ENCODE assay signal across 9 cellular contexts in the genomic region with DNA sequence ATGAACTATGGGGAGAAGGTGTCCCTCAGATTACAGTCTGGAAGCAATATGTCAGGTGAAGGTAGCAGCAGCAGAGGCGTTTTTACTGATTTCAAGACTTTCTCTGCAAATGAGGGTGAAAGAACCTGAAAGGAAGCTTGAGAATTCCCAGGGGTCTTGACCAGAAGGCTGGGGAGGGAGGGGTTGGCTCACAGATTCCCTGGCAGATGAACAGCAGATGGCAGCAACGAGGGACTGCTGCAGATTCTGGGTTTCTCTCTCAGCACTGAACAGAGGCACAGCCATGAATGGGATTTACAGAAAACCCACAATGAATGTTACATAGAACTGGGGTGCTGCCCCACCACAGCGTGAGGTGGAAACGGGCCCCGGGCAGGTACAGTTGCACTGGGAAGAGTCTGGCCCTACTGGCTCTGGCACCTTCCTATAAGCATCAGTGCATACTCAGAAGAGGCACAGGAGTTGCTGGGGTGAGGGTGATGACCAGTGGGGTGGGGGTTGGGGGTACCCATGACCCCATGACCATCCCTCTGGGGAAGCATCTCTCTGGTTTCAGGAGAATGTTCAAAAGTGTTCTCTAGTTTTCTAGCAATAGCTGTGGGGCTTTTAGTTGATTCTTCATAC.
A peak's percentile ranks its signal among the peaks of the same experiment; 100 is the strongest.
DNase-seq lines count a peak whose midpoint lies in the region; ATAC-seq, FAIRE-seq and TF ChIP-seq lines count a peak whose summit lies in the region.
"Had no signal": no experiment of that assay in that cellular context is flagged by ENCODE, and none has a peak within 500 bp of the region (broad histone marks: within the 10 kb centered on the region; RNA-seq: fewer than 3 reads in every experiment).

No MANE protein-coding gene starts in this region.

- in situ Hi-C loops in KBM-7 (cut with MboI; ENCODE audit: low pct_unique_long_range_greater_than_20kb, low sequenced_read_pairs), result no loop called here

- WGBS in iPS DF 6.9 (ENCODE audit: insufficient coverage, insufficient read length), result no CpG with 5 or more reads among the region's 5 CpGs

- H3K9me3 ChIP-seq in iPS DF 6.9 (ENCODE audit: control insufficient read depth, insufficient read depth, low read length), result no peaks in the 10 kb centered on the region

- DNase-seq in DMS 273 (lab: John Stamatoyannopoulos, UW; ENCODE audit: unreplicated experiment), result peak; percentile 72
- DNase-seq in NB4 (ENCODE audit: low read depth), result peak; percentile 61
- peak; percentile 60 for DNase-seq in iPS DF 6.9 (ENCODE audit: low read depth, low spot score)
- no peak for DNase-seq in RCC 7860 (ENCODE audit: low spot score)
- no peak for DNase-seq in NCI-H1048 (lab: John Stamatoyannopoulos, UW)
- no peak for DNase-seq in foreskin melanocyte
- DNase-seq in KBM-7, result no peak

- no peak overlapping the region for H3K27ac ChIP-seq in iPS DF 6.9 (ENCODE audit: low read length)

- H3K4me1 ChIP-seq in iPS DF 6.9 (ENCODE audit: control insufficient read depth, insufficient read depth, low read length), result peaks cover 2% of the 10 kb centered on the region; the same call in 1 of the 2 replicates

- no peak for TF ChIP-seq POLR2A in NB4 (IDR thresholded peaks at IDR 0.05; ENCODE audit: extremely low read depth, insufficient read length)

- no peak for FAIRE-seq in RCC 7860 (lab: Jason Lieb, UNC)
- FAIRE-seq: TTC549 had no signal

- H3K4me3 ChIP-seq in NB4 (ENCODE audit: low read depth, low read length), result no peak overlapping the region
- H3K4me3 ChIP-seq in iPS DF 6.9 (ENCODE audit: low read length), result no peak overlapping the region

- no peaks in the 10 kb centered on the region for H3K36me3 ChIP-seq in iPS DF 6.9 (ENCODE audit: control insufficient read depth, insufficient read depth, low read length)

- peak; percentile 56 for TF ChIP-seq CTCF in NB4 (IDR thresholded peaks at IDR 0.05; ENCODE audit: low read depth, low read length)

- peak; percentile 77 for ATAC-seq in GM21360 (IDR thresholded peaks at IDR 0.05; ENCODE audit: unreplicated experiment)

- no peaks in the 10 kb centered on the region for H3K27me3 ChIP-seq in iPS DF 6.9 (ENCODE audit: control insufficient read depth, insufficient read depth, low read length)

Comparison
In these comparisons a context has a peak if more than half of its experiments do, and no peak if none do; other contexts are left out.
1. DNase-seq: peak in DMS 273 (single experiment), NB4 (single experiment) and iPS DF 6.9 (single experiment); none in RCC 7860 (single experiment), NCI-H1048 (single experiment), foreskin melanocyte (single experiment) and KBM-7 (single experiment).